19 cellular contexts compared by ENCODE assay signal in genomic region chr7:156438011-156438410, GRCh38.
"Had no signal": no experiment of that assay in that cellular context is flagged by ENCODE, and none has a peak within 500 bp of the region (broad histone marks: within the 10 kb centered on the region; RNA-seq: fewer than 3 reads in every experiment).

No MANE protein-coding gene starts in this region.

- ATAC-seq: heart left ventricle; natural killer cell treated with Interleukin-12 subunit alpha and Interleukin-12 subunit beta and Interleukin-15 and Interleukin-18, amount 100 ng/mL, for 72 hours had no signal

- H3K27ac ChIP-seq: colonic mucosa, esophagus squamous epithelium, heart left ventricle, neural progenitor cell, ovary, right atrium auricular region, sigmoid colon, skin epidermis, stomach, thoracic aorta, transverse colon had no signal

- H3K9me3 Mint-ChIP-seq: natural killer cell treated with Interleukin-12 subunit alpha and Interleukin-12 subunit beta and Interleukin-15 and Interleukin-18, amount 100 ng/mL, for 72 hours; neural progenitor cell had no signal

- H3K36me3 Mint-ChIP-seq: natural killer cell treated with Interleukin-12 subunit alpha and Interleukin-12 subunit beta and Interleukin-15 and Interleukin-18, amount 100 ng/mL, for 72 hours; neural progenitor cell had no signal

- H3K4me3 Mint-ChIP-seq: natural killer cell treated with Interleukin-12 subunit alpha and Interleukin-12 subunit beta and Interleukin-15 and Interleukin-18, amount 100 ng/mL, for 72 hours; neural progenitor cell had no signal

- DNase-seq: colonic mucosa; dermis blood vessel endothelial cell; esophagus squamous epithelium; foreskin fibroblast; heart left ventricle; hippocampal formation; nucleus accumbens; ovary; sigmoid colon; stimulated activated CD4-positive, alpha-beta T cell treated with anti-CD3 and anti-CD28 coated beads, Interleukin-2, amount 100 ng/mL, for 24 hours; stimulated activated naive CD4-positive, alpha-beta T cell; stomach; substantia nigra; transverse colon had no signal

- H3K4me1 Mint-ChIP-seq: neural progenitor cell had no signal
